9 cellular contexts compared by ENCODE assay signal in genomic region chr17:49742256-49742655, GRCh38. TPM values are rescaled to one million over a fixed set of nuclear protein-coding genes. Genes with fewer than 3 reads are reported as not detected.
DNase-seq lines count a peak whose midpoint lies in the region; ATAC-seq and TF ChIP-seq lines count a peak whose summit lies in the region.
"Had no signal": no experiment of that assay in that cellular context is flagged by ENCODE, and none has a peak within 500 bp of the region (broad histone marks: within the 10 kb centered on the region; RNA-seq: fewer than 3 reads in every experiment).

No MANE protein-coding gene starts in this region.

- no peak overlapping the region for H3K4ac ChIP-seq in mesenchymal stem cell (ENCODE audit: low read depth in 1 of 2, low read length in 2 of 2)

- TF ChIP-seq CTCF in GM06990 (IDR thresholded peaks at IDR 0.05; ENCODE audit: insufficient read depth, low read length, poor library complexity, severe bottlenecking) (no peak), OCI-LY3 (IDR thresholded peaks at IDR 0.05; ENCODE audit: low read depth, low read length) (no peak)

- H3K27ac ChIP-seq in OCI-LY3 (ENCODE audit: low read length): no peak overlapping the region
- peak overlapping the region; percentile 96 for H3K27ac ChIP-seq in effector memory CD4-positive, alpha-beta T cell (ENCODE audit: insufficient read depth, low read length, poor library complexity, severe bottlenecking)
- no peak overlapping the region for H3K27ac ChIP-seq in mesenchymal stem cell (ENCODE audit: low read length, poor library complexity, severe bottlenecking)

- H2AK5ac ChIP-seq in mesenchymal stem cell (ENCODE audit: low read length, severe bottlenecking): no peak overlapping the region

- H2AFZ ChIP-seq in OCI-LY3 (ENCODE audit: low read depth, low read length): no peak overlapping the region
- H2AFZ ChIP-seq in mesenchymal stem cell (ENCODE audit: low read depth, low read length): no peak overlapping the region

- H2BK12ac ChIP-seq in mesenchymal stem cell (ENCODE audit: low read length in 2 of 2): no peak overlapping the region

- H3K36me3 ChIP-seq in GM06990 (ENCODE audit: control insufficient read depth, insufficient read depth, low read length) (no peaks in the 10 kb centered on the region; the same call in none of the 2 replicates), OCI-LY3 (replicated peaks; ENCODE audit: low read depth, low read length) (no peaks in the 10 kb centered on the region), mesenchymal stem cell (ENCODE audit: control insufficient read depth in 1 of 2, insufficient read depth in 2 of 2, low read depth in 1 of 2, low read length in 2 of 2) (no peaks in the 10 kb centered on the region)
- no peaks in the 10 kb centered on the region for H3K36me3 ChIP-seq in effector memory CD4-positive, alpha-beta T cell (ENCODE audit: control insufficient read depth, insufficient read depth, low read length)

- no peak overlapping the region for H4K91ac ChIP-seq in mesenchymal stem cell (ENCODE audit: low read length)

- no peak overlapping the region for H3K14ac ChIP-seq in mesenchymal stem cell (ENCODE audit: low read length in 2 of 2)

- no peak overlapping the region for H3K18ac ChIP-seq in mesenchymal stem cell (ENCODE audit: low read depth in 1 of 2, low read length in 2 of 2)

- H3K9me3 ChIP-seq in OCI-LY3 (ENCODE audit: insufficient read depth, low read length) (peaks cover 6% of the 10 kb centered on the region; the same call in 1 of the 2 replicates), mesenchymal stem cell (ENCODE audit: control insufficient read depth, low read length) (no peaks in the 10 kb centered on the region)
- H3K9me3 ChIP-seq in effector memory CD4-positive, alpha-beta T cell (ENCODE audit: control insufficient read depth, low read length): no peaks in the 10 kb centered on the region

- no peak for DNase-seq in GM06990 (ENCODE audit: extremely low read depth, insufficient read length)
- DNase-seq in effector memory CD4-positive, alpha-beta T cell: no peak
- DNase-seq in sciatic nerve (ENCODE audit: low spot score): no peak
- DNase-seq in NCI-H146 treated with DMSO at 0.1 percent for 48 hours (lab: John Stamatoyannopoulos, UW; ENCODE audit: unreplicated experiment): no peak
- no peak for DNase-seq in islet precursor cell
- no peak for DNase-seq in mesenchymal stem cell
- DNase-seq: NCI-H2081 had no signal

- H3K23ac ChIP-seq in mesenchymal stem cell (ENCODE audit: low read length in 2 of 2): no peak overlapping the region

- H2BK120ac ChIP-seq in mesenchymal stem cell (ENCODE audit: low read depth, low read length): no peak overlapping the region

- peak overlapping the region; percentile 22; the same call in 1 of the 2 replicates for H3K4me3 ChIP-seq in GM06990 (replicated peaks; ENCODE audit: low read depth, low read length)
- peak overlapping the region; percentile 47; the same call in 1 of the 2 replicates for H3K4me3 ChIP-seq in OCI-LY3 (ENCODE audit: low read length)
- H3K4me3 ChIP-seq in effector memory CD4-positive, alpha-beta T cell (ENCODE audit: insufficient read depth, low read depth, low read length, poor library complexity, severe bottlenecking): peak overlapping the region; percentile 28
- H3K4me3 ChIP-seq in mesenchymal stem cell (ENCODE audit: insufficient read depth in 1 of 2, low read depth in 1 of 2, low read length in 2 of 2): no peak overlapping the region

- H3K27me3 ChIP-seq in GM06990 (replicated peaks; ENCODE audit: control insufficient read depth, insufficient read depth, low read length) (no peaks in the 10 kb centered on the region), OCI-LY3 (ENCODE audit: low read depth, low read length) (no peaks in the 10 kb centered on the region), mesenchymal stem cell (ENCODE audit: control insufficient read depth in 1 of 2, insufficient read depth in 1 of 2, low read length in 2 of 2) (no peaks in the 10 kb centered on the region)
- H3K27me3 ChIP-seq in effector memory CD4-positive, alpha-beta T cell (replicated peaks; ENCODE audit: control insufficient read depth, insufficient read depth, low read length, poor library complexity, severe bottlenecking): no peaks in the 10 kb centered on the region

- H4K8ac ChIP-seq in mesenchymal stem cell (ENCODE audit: low read length): no peak overlapping the region

- ATAC-seq in sciatic nerve (peak; percentile 84), GM18519 (IDR thresholded peaks at IDR 0.05; ENCODE audit: low FRiP score, unreplicated experiment) (no peak)

- peaks cover 10% of the 10 kb centered on the region; the same call in 1 of the 2 replicates for H4K20me1 ChIP-seq in OCI-LY3 (ENCODE audit: insufficient read depth, low read length)

- WGBS in mesenchymal stem cell: 82% methylated on average over 1 of the region's 1 CpG

- H3K79me2 ChIP-seq in OCI-LY3 (ENCODE audit: low read length): no peaks in the 10 kb centered on the region

- H2BK5ac ChIP-seq in mesenchymal stem cell (ENCODE audit: low read depth, low read length, poor library complexity, severe bottlenecking): no peak overlapping the region

- no peak overlapping the region for H3K9ac ChIP-seq in OCI-LY3 (ENCODE audit: low read length)
- no peak overlapping the region for H3K9ac ChIP-seq in mesenchymal stem cell (ENCODE audit: low read length)

- peaks cover 11% of the 10 kb centered on the region for H3K79me1 ChIP-seq in mesenchymal stem cell (replicated peaks; ENCODE audit: low read length, poor library complexity, severe bottlenecking)

- H3K4me2 ChIP-seq in OCI-LY3 (ENCODE audit: low read length) (peak overlapping the region; percentile 73), mesenchymal stem cell (ENCODE audit: low read length, poor library complexity, severe bottlenecking) (no peak overlapping the region)

- intact Hi-C loops in sciatic nerve (cut with DNase I): no loop called here

- H3K4me1 ChIP-seq in OCI-LY3 (ENCODE audit: low read length): peaks cover 61% of the 10 kb centered on the region
- peaks cover 89% of the 10 kb centered on the region for H3K4me1 ChIP-seq in effector memory CD4-positive, alpha-beta T cell (ENCODE audit: control insufficient read depth, insufficient read depth, low read length, poor library complexity, severe bottlenecking)
- peaks cover 2% of the 10 kb centered on the region for H3K4me1 ChIP-seq in mesenchymal stem cell (ENCODE audit: control insufficient read depth, insufficient read depth, low read depth, low read length)

- H2BK15ac ChIP-seq in mesenchymal stem cell (ENCODE audit: low read depth, poor library complexity, severe bottlenecking): no peak overlapping the region

RNA-seq across cellular contexts. Expression of gene FAM117A, which starts 21.7 kb away (rescaled TPM):
- total RNA-seq in sciatic nerve: 19.0 TPM
- 6.0 TPM for polyA plus RNA-seq in mesenchymal stem cell (2013, experiment 1 of 2)
- 6.5 TPM for polyA plus RNA-seq in mesenchymal stem cell (2013, experiment 2 of 2)

RNA-seq across cellular contexts. Expression of gene SLC35B1, which starts 34.5 kb away (rescaled TPM):
- total RNA-seq in sciatic nerve: 36.9 TPM
- 58.8 TPM for polyA plus RNA-seq in mesenchymal stem cell (2013, experiment 1 of 2)
- 61.6 TPM for polyA plus RNA-seq in mesenchymal stem cell (2013, experiment 2 of 2)

RNA-seq across cellular contexts. Expression of gene KAT7, which starts 46.2 kb away (rescaled TPM):
- total RNA-seq in sciatic nerve: 66.2 TPM
- polyA plus RNA-seq in mesenchymal stem cell (2013, experiment 1 of 2): 22.5 TPM
- polyA plus RNA-seq in mesenchymal stem cell (2013, experiment 2 of 2): 25.7 TPM

Comparison
In these comparisons a context has a peak if more than half of its experiments do, and no peak if none do; other contexts are left out.
1. H3K4me3 ChIP-seq: peak in GM06990 (single experiment), OCI-LY3 (single experiment) and effector memory CD4-positive, alpha-beta T cell (single experiment); none in mesenchymal stem cell (0 of 2).